Comparison of ENCODE assay signal across 8 cellular contexts in genomic region chr4:56388311-56388710, GRCh38. TPM values are rescaled to one million over a fixed set of nuclear protein-coding genes. Genes with fewer than 3 reads are reported as not detected.
DNase-seq lines count a peak whose midpoint lies in the region; ATAC-seq and TF ChIP-seq lines count a peak whose summit lies in the region.

No MANE protein-coding gene starts in this region.

- H3K36me3 ChIP-seq in Caco-2 (ENCODE audit: control insufficient read depth, insufficient read depth, low read length) (no peaks in the 10 kb centered on the region), neural progenitor cell (no peaks in the 10 kb centered on the region)

- H3K36me3 Mint-ChIP-seq in Caco-2 (ENCODE audit: insufficient read depth, unreplicated experiment) (peaks cover 47% of the 10 kb centered on the region), neural progenitor cell (no peaks in the 10 kb centered on the region)
- peaks cover 10% of the 10 kb centered on the region for H3K36me3 Mint-ChIP-seq in dendritic cell treated with granulocyte-macrophage colony-stimulating factor and Interleukin-4, amounts not matched to agents 40 ng/mL and 50 ng/mL, for 4 days (ENCODE audit: low read depth)

- no peaks in the 10 kb centered on the region for H3K27me3 Mint-ChIP-seq in Caco-2 (ENCODE audit: insufficient read depth, unreplicated experiment)
- H3K27me3 Mint-ChIP-seq in dendritic cell treated with granulocyte-macrophage colony-stimulating factor and Interleukin-4, amounts not matched to agents 40 ng/mL and 50 ng/mL, for 4 days = no peaks in the 10 kb centered on the region
- peaks cover 5% of the 10 kb centered on the region for H3K27me3 Mint-ChIP-seq in neural progenitor cell (ENCODE audit: insufficient read depth, low read depth)

- H3K79me2 ChIP-seq in neural progenitor cell (ENCODE audit: low read depth) = peaks cover 51% of the 10 kb centered on the region

- TF ChIP-seq CTCF in Caco-2 (IDR thresholded peaks at IDR 0.05; ENCODE audit: insufficient read depth in 1 of 2, low read depth in 1 of 2, low read length in 1 of 2, severe bottlenecking in 1 of 2, unreplicated experiment in 1 of 2) (no peak), neural progenitor cell (IDR thresholded peaks at IDR 0.05) (no peak)

- H3K9me3 Mint-ChIP-seq in Caco-2 (ENCODE audit: unreplicated experiment) (no peaks in the 10 kb centered on the region), neural progenitor cell (no peaks in the 10 kb centered on the region)
- no peaks in the 10 kb centered on the region for H3K9me3 Mint-ChIP-seq in dendritic cell treated with granulocyte-macrophage colony-stimulating factor and Interleukin-4, amounts not matched to agents 40 ng/mL and 50 ng/mL, for 4 days

- H3K27me3 ChIP-seq in Caco-2 (replicated peaks; ENCODE audit: control insufficient read depth, insufficient read depth, low read length) (no peaks in the 10 kb centered on the region), neural progenitor cell (no peaks in the 10 kb centered on the region)

- no peaks in the 10 kb centered on the region for H4K20me1 ChIP-seq in neural progenitor cell (ENCODE audit: low read depth)

- no TSS peak for BruUV-seq in Caco-2 (replicated peaks; lab: Mats Ljungman, UMichigan)

- H3F3A ChIP-seq in neural progenitor cell (ENCODE audit: low read depth) = peaks cover 17% of the 10 kb centered on the region

- intact Hi-C loops in Caco-2 (cut with micrococcal nuclease; ENCODE audit: unreplicated experiment) = no loop called here
- intact Hi-C loops in dendritic cell treated with granulocyte-macrophage colony-stimulating factor and Interleukin-4, amounts not matched to agents 40 ng/mL and 50 ng/mL, for 4 days (cut with micrococcal nuclease) = loop anchor here (5.0 kb wide), 1 partner anchor 519 kb away; the partner anchor contains the start of gene REST

- ATAC-seq in HG03460 (IDR thresholded peaks at IDR 0.05; ENCODE audit: unreplicated experiment) = no peak

- H3K4me1 ChIP-seq in Caco-2 (no peaks in the 10 kb centered on the region; the same call in none of the 2 replicates), neural progenitor cell (peaks cover 12% of the 10 kb centered on the region)

- H3K9ac ChIP-seq in neural progenitor cell = peak overlapping the region; percentile 81

- CTCF ChIA-PET in Caco-2 (lab: Charles Lee) = no interaction called here

- H3K4me2 ChIP-seq in neural progenitor cell = peak overlapping the region; percentile 91

- H3K4me3 ChIP-seq in Caco-2 (ENCODE audit: low read depth, low read length) = peak overlapping the region; percentile 73
- H3K4me3 ChIP-seq in neural progenitor cell = peak overlapping the region; percentile 93

- H3K4me3 Mint-ChIP-seq in Caco-2 (ENCODE audit: unreplicated experiment) (peak overlapping the region; percentile 94), neural progenitor cell (peak overlapping the region; percentile 88)
- H3K4me3 Mint-ChIP-seq in dendritic cell treated with granulocyte-macrophage colony-stimulating factor and Interleukin-4, amounts not matched to agents 40 ng/mL and 50 ng/mL, for 4 days = peak overlapping the region; percentile 87

- H3K4me1 Mint-ChIP-seq in Caco-2 (ENCODE audit: low read depth, unreplicated experiment) (peaks cover 30% of the 10 kb centered on the region), neural progenitor cell (peaks cover 22% of the 10 kb centered on the region)
- peaks cover 14% of the 10 kb centered on the region for H3K4me1 Mint-ChIP-seq in dendritic cell treated with granulocyte-macrophage colony-stimulating factor and Interleukin-4, amounts not matched to agents 40 ng/mL and 50 ng/mL, for 4 days (ENCODE audit: low read depth)

- no peak overlapping the region for H3K27ac ChIP-seq in neural progenitor cell

- H3K9me3 ChIP-seq in Caco-2 = no peaks in the 10 kb centered on the region
- no peaks in the 10 kb centered on the region for H3K9me3 ChIP-seq in neural progenitor cell (ENCODE audit: low read depth)

- POLR2A ChIA-PET in Caco-2 (lab: Charles Lee) = interaction anchor here (1.8 to 2.4 kb wide), 2 partner anchors 16 to 47 kb away, joined by 6 to 50 read pairs; partner anchors contain the start of genes PAICS and PPAT

- peak overlapping the region; percentile 99 for H3K27ac Mint-ChIP-seq in Caco-2 (ENCODE audit: unreplicated experiment)
- H3K27ac Mint-ChIP-seq in dendritic cell treated with granulocyte-macrophage colony-stimulating factor and Interleukin-4, amounts not matched to agents 40 ng/mL and 50 ng/mL, for 4 days = peak overlapping the region; percentile 99
- H3K27ac Mint-ChIP-seq in neural progenitor cell = peak overlapping the region; percentile 4

- no peak overlapping the region for H2AFZ ChIP-seq in neural progenitor cell (replicated peaks)

- DNase-seq in Caco-2 (no peak), MV-4-11 (lab: John Stamatoyannopoulos, UW) (peak; percentile 10), neural progenitor cell (ENCODE audit: low spot score) (no peak), pons (ENCODE audit: low spot score) (no peak), NCI-H2081 treated with DMSO at 0.1 percent for 48 hours (lab: John Stamatoyannopoulos, UW) (no peak), mucosa of gallbladder (ENCODE audit: low spot score) (no peak)

RNA-seq across cellular contexts. Expression of gene AASDH, which starts 1.0 kb away (rescaled TPM):
- total RNA-seq in Caco-2 (2022) (12.8 and 13.7 TPM in 2 replicates), neural progenitor cell (ENCODE audit: low replicate concordance) (21.9 and 33.1 TPM in 2 replicates), mucosa of gallbladder (15.8 TPM)

RNA-seq across cellular contexts. Expression of gene PPAT, which starts 47.1 kb away (rescaled TPM):
- 55.6 and 60.7 TPM in 2 replicates for total RNA-seq in Caco-2 (2022)
- 67.6 and 108 TPM in 2 replicates for total RNA-seq in neural progenitor cell (ENCODE audit: low replicate concordance)
- total RNA-seq in mucosa of gallbladder = 5.8 TPM

RNA-seq across cellular contexts. Expression of gene PAICS, which starts 47.7 kb away (rescaled TPM):
- 237 and 239 TPM in 2 replicates for total RNA-seq in Caco-2 (2022)
- 322 and 395 TPM in 2 replicates for total RNA-seq in neural progenitor cell (ENCODE audit: low replicate concordance)
- total RNA-seq in mucosa of gallbladder = 36.5 TPM

Comparison
In these comparisons a context has a peak if more than half of its experiments do, and no peak if none do; other contexts are left out.
1. H3K27ac Mint-ChIP-seq: peak in every context shown above with its lines; median percentile 99 in Caco-2; 99 in dendritic cell treated with granulocyte-macrophage colony-stimulating factor and Interleukin-4, amounts not matched to agents 40 ng/mL and 50 ng/mL, for 4 days; 4 in neural progenitor cell.